In genomic region chr10:73663621-73664020, GRCh38 we compare ENCODE assay signal across 12 cellular contexts. TPM values are rescaled to one million over a fixed set of nuclear protein-coding genes. Genes with fewer than 3 reads are reported as not detected.
"Had no signal": no experiment of that assay in that cellular context is flagged by ENCODE, and none has a peak within 500 bp of the region (broad histone marks: within the 10 kb centered on the region; RNA-seq: fewer than 3 reads in every experiment).

No MANE protein-coding gene starts in this region.

RNA-seq across cellular contexts. Expression of gene SYNPO2L, which starts 7.8 kb away (rescaled TPM):
- total RNA-seq: naive thymus-derived CD8-positive, alpha-beta T cell; natural killer cell treated with Interleukin-12 subunit alpha and Interleukin-12 subunit beta and Interleukin-15 and Interleukin-18, amount 100 ng/mL, for 72 hours; osteocyte; renal cortical epithelial cell; sciatic nerve; smooth muscle cell; stomach; subcutaneous adipose tissue; temporal lobe; thoracic aorta; thyroid gland; tibial nerve had no signal
- polyA plus RNA-seq: naive thymus-derived CD8-positive, alpha-beta T cell had no signal

RNA-seq across cellular contexts. Expression of gene MYOZ1, which starts 22.3 kb away (rescaled TPM):
- total RNA-seq: naive thymus-derived CD8-positive, alpha-beta T cell; natural killer cell treated with Interleukin-12 subunit alpha and Interleukin-12 subunit beta and Interleukin-15 and Interleukin-18, amount 100 ng/mL, for 72 hours; temporal lobe had no signal
- polyA plus RNA-seq: naive thymus-derived CD8-positive, alpha-beta T cell had no signal
